In the genomic region with DNA sequence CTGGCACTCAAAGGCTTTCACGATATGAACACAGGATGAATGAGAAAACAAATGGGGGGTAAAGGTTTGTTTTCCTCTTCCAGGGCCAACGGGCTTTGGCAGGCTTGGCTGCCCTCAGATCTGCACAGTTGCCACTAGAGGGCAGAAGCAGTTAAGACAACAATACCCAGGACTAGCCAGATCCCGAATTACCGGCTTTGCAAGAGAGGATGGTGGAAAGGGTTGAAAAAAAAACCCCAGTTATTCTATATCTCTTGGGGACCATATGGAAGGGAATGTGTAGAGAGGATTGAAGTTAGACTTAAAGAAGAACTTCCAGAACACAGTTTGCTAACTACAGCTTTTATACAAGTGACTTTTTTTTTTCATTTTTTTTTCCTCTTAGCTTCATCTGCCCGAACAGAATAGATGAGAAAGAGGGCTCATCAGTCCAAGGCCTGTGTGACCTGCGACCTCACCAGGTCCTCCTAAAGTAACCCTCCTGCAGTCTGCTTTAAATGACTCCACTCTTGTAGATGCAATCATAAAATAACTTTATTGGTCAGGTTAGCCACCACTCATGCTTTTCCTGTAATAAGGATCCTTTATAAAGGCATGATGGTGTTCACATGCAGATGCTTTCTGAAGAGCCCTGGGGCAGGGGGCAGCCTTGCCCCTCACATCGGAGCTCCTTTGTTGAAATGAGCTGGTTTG, we compare ENCODE assay signal across 8 cellular contexts. TPM values are rescaled to one million over a fixed set of nuclear protein-coding genes. Genes with fewer than 3 reads are reported as not detected.
DNase-seq lines count a peak whose midpoint lies in the region; ATAC-seq and TF ChIP-seq lines count a peak whose summit lies in the region.

No MANE protein-coding gene starts in this region.

- H2BK120ac ChIP-seq in neuronal stem cell (ENCODE audit: low read depth, low read length): no peak overlapping the region

- peak overlapping the region; percentile 4 for H2BK15ac ChIP-seq in neuronal stem cell (ENCODE audit: low read length)

- H3K9ac ChIP-seq in neuronal stem cell (ENCODE audit: low read depth, low read length, poor library complexity): no peak overlapping the region

- H3K36me3 ChIP-seq in RWPE2 (ENCODE audit: low read depth) (no peaks in the 10 kb centered on the region), neuronal stem cell (replicated peaks in 1 of 2; ENCODE audit: control insufficient read depth in 2 of 2, insufficient read depth in 2 of 2, low read length in 2 of 2) (no peaks in the 10 kb centered on the region)

- no peak overlapping the region for H2BK12ac ChIP-seq in neuronal stem cell (ENCODE audit: low read length)

- H3K27ac ChIP-seq in RWPE2 (ENCODE audit: poor library complexity, severe bottlenecking) (no peak overlapping the region), neuronal stem cell (replicated peaks; ENCODE audit: low read length) (no peak overlapping the region)

- no peak overlapping the region for H3K14ac ChIP-seq in neuronal stem cell (ENCODE audit: low read length)

- H3K79me1 ChIP-seq in neuronal stem cell (ENCODE audit: low read depth, low read length): no peaks in the 10 kb centered on the region

- DNase-seq in NK-92 treated with Interleukin-12 subunit alpha and Interleukin-12 subunit beta, amount 100 ng/mL, for 24 hours (lab: John Stamatoyannopoulos, UW): peak; percentile 29
- DNase-seq in NK-92 (lab: John Stamatoyannopoulos, UW; ENCODE audit: unreplicated experiment) (no peak), NAMALWA (ENCODE audit: low spot score) (peak; percentile 87), RWPE2 (ENCODE audit: low spot score) (no peak), foreskin melanocyte (peak; percentile 62), neuronal stem cell (ENCODE audit: low spot score) (peak; percentile 72)
- peak; percentile 33 for DNase-seq in activated gamma-delta T cell treated with anti-CD3 and anti-CD28 coated beads, Interleukin-2, amount 50 U/mL, for 16 hours (ENCODE audit: low read depth)

- H3K4me1 ChIP-seq in RWPE2 (ENCODE audit: insufficient read depth, poor library complexity, severe bottlenecking) (no peaks in the 10 kb centered on the region), neuronal stem cell (ENCODE audit: control insufficient read depth in 2 of 2, insufficient read depth in 1 of 2, low read depth in 1 of 2, low read length in 2 of 2) (peaks cover 6 to 9% of the 10 kb centered on the region in 2 donors)

- H3K9me3 ChIP-seq in RWPE2 (ENCODE audit: severe bottlenecking) (no peaks in the 10 kb centered on the region), neuronal stem cell (replicated peaks in 1 of 2; ENCODE audit: control insufficient read depth in 2 of 2, insufficient read depth in 1 of 2, low read depth in 1 of 2, low read length in 2 of 2) (no peaks in the 10 kb centered on the region)

- H2BK5ac ChIP-seq in neuronal stem cell (ENCODE audit: low read length): no peak overlapping the region

- peak overlapping the region; percentile 5 for H2AFZ ChIP-seq in neuronal stem cell (ENCODE audit: low read length)

- no peak overlapping the region for H4K8ac ChIP-seq in neuronal stem cell (ENCODE audit: low read depth, low read length)

- H3K27me3 ChIP-seq in RWPE2 (ENCODE audit: insufficient read depth, poor library complexity, severe bottlenecking) (peaks cover 15% of the 10 kb centered on the region), neuronal stem cell (ENCODE audit: control insufficient read depth in 3 of 3, insufficient read depth in 3 of 3, low read depth in 1 of 3, low read length in 3 of 3) (peaks cover 0 to 53% (median 0%) of the 10 kb centered on the region in 3 experiments)

- WGBS in neuronal stem cell (ENCODE audit: extremely low coverage in 2 of 2, insufficient read length in 2 of 2, insufficient replicate concordance in 1 of 2), 2 donors: no CpG with 5 or more reads among the region's 7 CpGs

- no peak overlapping the region for H3K4me2 ChIP-seq in neuronal stem cell (ENCODE audit: insufficient read depth, low read length, poor library complexity, severe bottlenecking)

- ATAC-seq in RWPE2 (ENCODE audit: low read depth): peak; percentile 82
- ATAC-seq in HG02571 (IDR thresholded peaks at IDR 0.05; ENCODE audit: unreplicated experiment): no peak

- H3K18ac ChIP-seq in neuronal stem cell (ENCODE audit: low read length): no peak overlapping the region

- no peak overlapping the region for H3K4ac ChIP-seq in neuronal stem cell (ENCODE audit: low read length)

- peak; percentile 89 for TF ChIP-seq CTCF in RWPE2 (IDR thresholded peaks at IDR 0.05; ENCODE audit: poor library complexity, severe bottlenecking)

- H2AK5ac ChIP-seq in neuronal stem cell (ENCODE audit: low read depth, low read length): no peak overlapping the region

- no peak overlapping the region for H3K23ac ChIP-seq in neuronal stem cell (ENCODE audit: low read depth, low read length, poor library complexity)

- H3K4me3 ChIP-seq in RWPE2 (ENCODE audit: severe bottlenecking) (no peak overlapping the region), neuronal stem cell (ENCODE audit: low read length in 2 of 2) (no peak overlapping the region)

- no peak overlapping the region for H4K91ac ChIP-seq in neuronal stem cell (ENCODE audit: low read depth, low read length, poor library complexity)

RNA-seq across cellular contexts. Expression of a gene that starts 10.7 kb away (rescaled TPM):
- 2.0 TPM for polyA plus RNA-seq in neuronal stem cell (2013, experiment 1 of 2)
- polyA plus RNA-seq in neuronal stem cell (2013, experiment 2 of 2): 2.0 TPM

RNA-seq across cellular contexts. Expression of a gene that starts 34.9 kb away (rescaled TPM):
- 59.9 TPM for polyA plus RNA-seq in neuronal stem cell (2013, experiment 1 of 2)
- 59.9 TPM for polyA plus RNA-seq in neuronal stem cell (2013, experiment 2 of 2)

Comparison
In these comparisons a context has a peak if more than half of its experiments do, and no peak if none do; other contexts are left out.
1. DNase-seq: peak in NK-92 treated with Interleukin-12 subunit alpha and Interleukin-12 subunit beta, amount 100 ng/mL, for 24 hours (single experiment), NAMALWA (single experiment), activated gamma-delta T cell treated with anti-CD3 and anti-CD28 coated beads, Interleukin-2, amount 50 U/mL, for 16 hours (single experiment), foreskin melanocyte (single experiment) and neuronal stem cell (single experiment); none in NK-92 (single experiment) and RWPE2 (single experiment).